In genomic region chr4:6524436-6524835, GRCh38 we compare ENCODE assay signal across 22 cellular contexts. TPM values are rescaled to one million over a fixed set of nuclear protein-coding genes. Genes with fewer than 3 reads are reported as not detected.
"Had no signal": no experiment of that assay in that cellular context is flagged by ENCODE, and none has a peak within 500 bp of the region (broad histone marks: within the 10 kb centered on the region; RNA-seq: fewer than 3 reads in every experiment).

No MANE protein-coding gene starts in this region.

- H3K27ac Mint-ChIP-seq: activated CD4-positive, alpha-beta T cell treated with anti-CD3 and anti-CD28 coated beads, Interleukin-2, amount 10 ng/mL, durations not matched to agents 24 days and 14 days; activated CD8-positive, alpha-beta T cell treated with anti-CD3 and anti-CD28 coated beads, Interleukin-2, amount 10 ng/mL, durations not matched to agents 7 days and 5 days; activated T-cell treated with anti-CD3 and anti-CD28 coated beads, Interleukin-2, amount 50 U/mL, for 24 hours; nephron; stimulated activated memory B cell treated with anti-CD40 and anti-IgM and Interleukin-4, amounts not matched to agents 10 μg/mL and 1 μg/mL and 100 μg/mL, for 72 hours; type B pancreatic cell had no signal

- H3K27ac ChIP-seq: ascending aorta, breast epithelium, coronary artery, foreskin keratinocyte, spleen, testis had no signal

- DNase-seq: activated CD4-positive, alpha-beta T cell treated with anti-CD3 and anti-CD28 coated beads, Interleukin-2, amount 10 ng/mL, durations not matched to agents 24 days and 14 days; activated CD8-positive, alpha-beta T cell treated with anti-CD3 and anti-CD28 coated beads, Interleukin-2, amount 10 ng/mL, durations not matched to agents 7 days and 5 days; activated naive CD4-positive, alpha-beta T cell treated with anti-CD3 and anti-CD28 coated beads, Interleukin-2, amount 50 U/mL, for 16 hours; activated T-cell treated with anti-CD3 and anti-CD28 coated beads, Interleukin-2, amount 50 U/mL, for 24 hours; foreskin keratinocyte; hypothalamus; kidney; midbrain; nucleus accumbens; retina; spleen; stimulated activated CD4-positive, alpha-beta T cell treated with anti-CD3 and anti-CD28 coated beads, Interleukin-4, amount 100 ng/mL, for 4 hours; T1000; testis had no signal

- ATAC-seq: activated CD8-positive, alpha-beta T cell treated with anti-CD3 and anti-CD28 coated beads, Interleukin-2, amount 10 ng/mL, durations not matched to agents 7 days and 5 days; foreskin keratinocyte; left lobe of liver; stimulated activated memory B cell treated with anti-CD40 and anti-IgM and Interleukin-4, amounts not matched to agents 10 μg/mL and 1 μg/mL and 100 μg/mL, for 72 hours had no signal

- H3K4me1 Mint-ChIP-seq: activated CD4-positive, alpha-beta T cell treated with anti-CD3 and anti-CD28 coated beads, Interleukin-2, amount 10 ng/mL, durations not matched to agents 24 days and 14 days; nephron; stimulated activated memory B cell treated with anti-CD40 and anti-IgM and Interleukin-4, amounts not matched to agents 10 μg/mL and 1 μg/mL and 100 μg/mL, for 72 hours had no signal

- H3K9me3 Mint-ChIP-seq: activated CD4-positive, alpha-beta T cell treated with anti-CD3 and anti-CD28 coated beads, Interleukin-2, amount 10 ng/mL, durations not matched to agents 24 days and 14 days; activated T-cell treated with anti-CD3 and anti-CD28 coated beads, Interleukin-2, amount 50 U/mL, for 24 hours; stimulated activated memory B cell treated with anti-CD40 and anti-IgM and Interleukin-4, amounts not matched to agents 10 μg/mL and 1 μg/mL and 100 μg/mL, for 72 hours; type B pancreatic cell had no signal

- H3K4me3 Mint-ChIP-seq: activated CD4-positive, alpha-beta T cell treated with anti-CD3 and anti-CD28 coated beads, Interleukin-2, amount 10 ng/mL, durations not matched to agents 24 days and 14 days; activated CD8-positive, alpha-beta T cell treated with anti-CD3 and anti-CD28 coated beads, Interleukin-2, amount 10 ng/mL, durations not matched to agents 7 days and 5 days; activated T-cell treated with anti-CD3 and anti-CD28 coated beads, Interleukin-2, amount 50 U/mL, for 24 hours; nephron; stimulated activated memory B cell treated with anti-CD40 and anti-IgM and Interleukin-4, amounts not matched to agents 10 μg/mL and 1 μg/mL and 100 μg/mL, for 72 hours; type B pancreatic cell had no signal

- FAIRE-seq: kidney had no signal

- H3K4me1 ChIP-seq: ascending aorta, breast epithelium, foreskin keratinocyte, spleen had no signal

- H3K4me3 ChIP-seq: ascending aorta, breast epithelium, coronary artery, spleen, testis had no signal

- H3K9me3 ChIP-seq: ascending aorta, breast epithelium, spleen, testis had no signal

- H3K27me3 Mint-ChIP-seq: activated CD4-positive, alpha-beta T cell treated with anti-CD3 and anti-CD28 coated beads, Interleukin-2, amount 10 ng/mL, durations not matched to agents 24 days and 14 days had no signal

- H3K36me3 ChIP-seq: ascending aorta, breast epithelium, spleen had no signal

- H3K36me3 Mint-ChIP-seq: stimulated activated memory B cell treated with anti-CD40 and anti-IgM and Interleukin-4, amounts not matched to agents 10 μg/mL and 1 μg/mL and 100 μg/mL, for 72 hours; type B pancreatic cell had no signal

- H3K27me3 ChIP-seq: ascending aorta, breast epithelium, foreskin keratinocyte, testis had no signal

RNA-seq across cellular contexts. Expression of gene PPP2R2C, which starts 52.0 kb away (rescaled TPM):
- total RNA-seq: activated CD4-positive, alpha-beta T cell treated with anti-CD3 and anti-CD28 coated beads, Interleukin-2, amount 10 ng/mL, durations not matched to agents 24 days and 14 days; activated CD8-positive, alpha-beta T cell treated with anti-CD3 and anti-CD28 coated beads, Interleukin-2, amount 10 ng/mL, durations not matched to agents 7 days and 5 days; epithelial cell of proximal tubule had no signal
